In genomic region chr7:12939694-12940093, GRCh38 we compare ENCODE assay signal across 8 cellular contexts.
"Had no signal": no experiment of that assay in that cellular context is flagged by ENCODE, and none has a peak within 500 bp of the region (broad histone marks: within the 10 kb centered on the region; RNA-seq: fewer than 3 reads in every experiment).

No MANE protein-coding gene starts in this region.

- ATAC-seq: GM12878 had no signal

- FAIRE-seq: G401.6, GM12878, GM12891, GM12892, GM18507, GM19239 had no signal

- DNase-seq: GDM1, GF-D8 had no signal

- H3K4me3 ChIP-seq: GM12878 had no signal
